In genomic region chr20:19291818-19292132, GRCh38 we compare ENCODE assay signal across 21 cellular contexts.
DNase-seq lines count a peak whose midpoint lies in the region; ATAC-seq and FAIRE-seq lines count a peak whose summit lies in the region.
"Had no signal": no experiment of that assay in that cellular context is flagged by ENCODE, and none has a peak within 500 bp of the region (broad histone marks: within the 10 kb centered on the region; RNA-seq: fewer than 3 reads in every experiment).

No MANE protein-coding gene starts in this region.

- H3K36me3 Mint-ChIP-seq in stimulated activated effector memory CD8-positive, alpha-beta T cell treated with anti-CD3 and anti-CD28 coated beads, Interleukin-12 subunit alpha, Interleukin-12 subunit beta, amount 100 ng/mL, for 72 hours, result no peaks in the 10 kb centered on the region
- no peaks in the 10 kb centered on the region for H3K36me3 Mint-ChIP-seq in T-helper 2 cell treated with Interferon-gamma antibody and Interleukin-4, amounts not matched to agents 5 μg/mL and 100 μg/mL, for 36 hours (ENCODE audit: low read depth)
- H3K36me3 Mint-ChIP-seq: CD8-positive, alpha-beta T cell had no signal

- H3K4me3 Mint-ChIP-seq in stimulated activated effector memory CD8-positive, alpha-beta T cell treated with anti-CD3 and anti-CD28 coated beads, Interleukin-12 subunit alpha, Interleukin-12 subunit beta, amount 100 ng/mL, for 72 hours, result no peak overlapping the region
- no peak overlapping the region for H3K4me3 Mint-ChIP-seq in T-helper 2 cell treated with Interferon-gamma antibody and Interleukin-4, amounts not matched to agents 5 μg/mL and 100 μg/mL, for 36 hours
- H3K4me3 Mint-ChIP-seq: B cell; CD4-positive, alpha-beta T cell; CD8-positive, alpha-beta T cell had no signal

- H3K27ac ChIP-seq in aorta (ENCODE audit: low read depth in 1 of 2, low read length in 2 of 2), result no peak overlapping the region
- H3K27ac ChIP-seq: 22Rv1; A549; BLaER1 treated with 17β-estradiol and CSF1 and Interleukin-3, amounts not matched to agents 10 nM and 100 nM; C4-2B had no signal

- H3K27me3 Mint-ChIP-seq in T-helper 2 cell treated with Interferon-gamma antibody and Interleukin-4, amounts not matched to agents 5 μg/mL and 100 μg/mL, for 36 hours (ENCODE audit: low read depth), result no peaks in the 10 kb centered on the region
- H3K27me3 Mint-ChIP-seq: B cell; CD4-positive, alpha-beta T cell had no signal

- H3K4me1 Mint-ChIP-seq in stimulated activated effector memory CD8-positive, alpha-beta T cell treated with anti-CD3 and anti-CD28 coated beads, Interleukin-12 subunit alpha, Interleukin-12 subunit beta, amount 100 ng/mL, for 72 hours, result no peaks in the 10 kb centered on the region
- no peaks in the 10 kb centered on the region for H3K4me1 Mint-ChIP-seq in T-helper 2 cell treated with Interferon-gamma antibody and Interleukin-4, amounts not matched to agents 5 μg/mL and 100 μg/mL, for 36 hours (ENCODE audit: low read depth)
- H3K4me1 Mint-ChIP-seq: B cell had no signal

- no peaks in the 10 kb centered on the region for H3K9me3 ChIP-seq in aorta (ENCODE audit: control insufficient read depth, low read length)
- H3K9me3 ChIP-seq: A549, Caco-2 had no signal

- peak; percentile 11 for ATAC-seq in stimulated activated effector memory CD8-positive, alpha-beta T cell treated with anti-CD3 and anti-CD28 coated beads, Interleukin-12 subunit alpha, Interleukin-12 subunit beta, amount 100 ng/mL, for 72 hours
- peak; percentile 33 for ATAC-seq in aorta (ENCODE audit: low FRiP score)
- ATAC-seq: A549; CD8-positive, alpha-beta T cell had no signal

- DNase-seq in islet precursor cell (peak; percentile 4), aorta (no peak), urothelium cell line (ENCODE audit: low spot score) (no peak)
- no peak for DNase-seq in stimulated activated effector memory CD8-positive, alpha-beta T cell treated with anti-CD3 and anti-CD28 coated beads, Interleukin-12 subunit alpha, Interleukin-12 subunit beta, amount 100 ng/mL, for 72 hours (ENCODE audit: low spot score in 2 of 2)
- no peak for DNase-seq in T-helper 2 cell treated with Interferon-gamma antibody and Interleukin-4, amounts not matched to agents 5 μg/mL and 100 μg/mL, for 36 hours (ENCODE audit: low spot score)
- DNase-seq: AML-193; Caco-2; Calu3; CD4-positive, alpha-beta T cell; CD8-positive, alpha-beta T cell; DMS79 treated with DMSO at 0.1 percent for 48 hours; GF-D8 had no signal

- no peak for FAIRE-seq in urothelium cell line (lab: Jason Lieb, UNC)
- FAIRE-seq: A549, D721Med, G401.6, GM12891, GM19239 had no signal

- H3K4me1 ChIP-seq in aorta (ENCODE audit: control insufficient read depth in 1 of 2, insufficient read depth in 2 of 2, low read length in 2 of 2), result peaks cover 0 to 11% of the 10 kb centered on the region in 2 donors
- H3K4me1 ChIP-seq: A549 had no signal

- intact Hi-C loops in aorta (cut with DNase I), result no loop called here

- H3K9me3 Mint-ChIP-seq in stimulated activated effector memory CD8-positive, alpha-beta T cell treated with anti-CD3 and anti-CD28 coated beads, Interleukin-12 subunit alpha, Interleukin-12 subunit beta, amount 100 ng/mL, for 72 hours, result peaks cover 5% of the 10 kb centered on the region
- no peaks in the 10 kb centered on the region for H3K9me3 Mint-ChIP-seq in T-helper 2 cell treated with Interferon-gamma antibody and Interleukin-4, amounts not matched to agents 5 μg/mL and 100 μg/mL, for 36 hours
- H3K9me3 Mint-ChIP-seq: CD4-positive, alpha-beta T cell; CD8-positive, alpha-beta T cell had no signal

- 92 to 100% methylated on average over 2 of the region's 2 CpGs for WGBS in aorta, 2 donors

- no peaks in the 10 kb centered on the region for H3K36me3 ChIP-seq in aorta (ENCODE audit: control insufficient read depth in 1 of 2, insufficient read depth in 2 of 2, low read length in 1 of 2)
- H3K36me3 ChIP-seq: BLaER1 treated with 17β-estradiol and CSF1 and Interleukin-3, amounts not matched to agents 10 nM and 100 nM had no signal

- H3K4me3 ChIP-seq in aorta (ENCODE audit: low read length in 2 of 2), result no peak overlapping the region
- H3K4me3 ChIP-seq: A549; BLaER1 treated with 17β-estradiol and CSF1 and Interleukin-3, amounts not matched to agents 10 nM and 100 nM had no signal

- no peaks in the 10 kb centered on the region for H3K27me3 ChIP-seq in aorta (ENCODE audit: control insufficient read depth in 1 of 2, insufficient read depth in 2 of 2, low read length in 1 of 2)
- H3K27me3 ChIP-seq: BLaER1 treated with 17β-estradiol and CSF1 and Interleukin-3, amounts not matched to agents 10 nM and 100 nM had no signal

- H3K27ac Mint-ChIP-seq in stimulated activated effector memory CD8-positive, alpha-beta T cell treated with anti-CD3 and anti-CD28 coated beads, Interleukin-12 subunit alpha, Interleukin-12 subunit beta, amount 100 ng/mL, for 72 hours, result no peak overlapping the region
- H3K27ac Mint-ChIP-seq in T-helper 2 cell treated with Interferon-gamma antibody and Interleukin-4, amounts not matched to agents 5 μg/mL and 100 μg/mL, for 36 hours, result no peak overlapping the region
- H3K27ac Mint-ChIP-seq: B cell; CD4-positive, alpha-beta T cell; CD8-positive, alpha-beta T cell had no signal
